ENCODE assay signal across 8 cellular contexts in the genomic region with DNA sequence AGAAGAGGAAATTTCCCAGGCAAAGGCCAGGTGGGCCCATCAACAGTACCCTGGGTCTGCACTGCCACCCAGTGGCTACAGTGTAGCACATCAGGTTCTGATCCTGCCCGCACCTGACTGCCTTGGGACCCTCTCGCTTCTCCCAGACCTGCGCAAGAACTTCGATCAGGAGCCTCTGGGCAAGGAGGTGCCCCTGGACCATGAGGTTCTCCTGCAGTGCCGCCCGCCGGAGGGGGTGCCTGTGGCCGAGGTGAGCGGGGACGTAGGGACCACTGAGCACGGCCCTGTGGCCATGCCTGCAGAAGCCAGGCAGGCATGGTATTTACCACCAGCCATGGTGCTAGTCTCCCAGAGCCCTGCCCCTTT. TPM values are rescaled to one million over a fixed set of nuclear protein-coding genes. Genes with fewer than 3 reads are reported as not detected.
DNase-seq lines count a peak whose midpoint lies in the region; ATAC-seq, FAIRE-seq and TF ChIP-seq lines count a peak whose summit lies in the region.

No MANE protein-coding gene starts in this region.

- H3K9me3 Mint-ChIP-seq in brain: peaks cover 0 to 4% (median 0%) of the 10 kb centered on the region in 5 experiments
- no peaks in the 10 kb centered on the region for H3K9me3 Mint-ChIP-seq in stimulated activated memory B cell treated with anti-CD40 and anti-IgM and Interleukin-4, amounts not matched to agents 10 μg/mL and 1 μg/mL and 100 μg/mL, for 72 hours

- peaks cover 16% of the 10 kb centered on the region for H3K36me3 Mint-ChIP-seq in brain
- H3K36me3 Mint-ChIP-seq in stimulated activated memory B cell treated with anti-CD40 and anti-IgM and Interleukin-4, amounts not matched to agents 10 μg/mL and 1 μg/mL and 100 μg/mL, for 72 hours: no peaks in the 10 kb centered on the region

- no peak overlapping the region for H3K4me3 Mint-ChIP-seq in brain
- H3K4me3 Mint-ChIP-seq in stimulated activated memory B cell treated with anti-CD40 and anti-IgM and Interleukin-4, amounts not matched to agents 10 μg/mL and 1 μg/mL and 100 μg/mL, for 72 hours: no peak overlapping the region

- no peaks in the 10 kb centered on the region for H3K27me3 Mint-ChIP-seq in brain
- H3K27me3 Mint-ChIP-seq in stimulated activated memory B cell treated with anti-CD40 and anti-IgM and Interleukin-4, amounts not matched to agents 10 μg/mL and 1 μg/mL and 100 μg/mL, for 72 hours: peaks cover 24% of the 10 kb centered on the region

- DNase-seq in AG09319 (ENCODE audit: extremely low read depth, low read depth): no peak
- peak; percentile 71 for DNase-seq in GM19239 (ENCODE audit: insufficient read length, low spot score)
- peak; percentile 29 for DNase-seq in RPMI7951 (ENCODE audit: low read depth)
- peak; percentile 28 for DNase-seq in kidney glomerular epithelial cell (lab: John Stamatoyannopoulos, UW)
- no peak for DNase-seq in MV-4-11 (lab: John Stamatoyannopoulos, UW)

- peak; percentile 71 for TF ChIP-seq CTCF in AG09319 (IDR thresholded peaks at IDR 0.05; ENCODE audit: low read depth, low read length)
- peak; percentile 92 to 95 for TF ChIP-seq CTCF in brain (conservative IDR thresholded peaks at IDR 0.05)

- peak; percentile 49 for ATAC-seq in stimulated activated memory B cell treated with anti-CD40 and anti-IgM and Interleukin-4, amounts not matched to agents 10 μg/mL and 1 μg/mL and 100 μg/mL, for 72 hours
- ATAC-seq in GM21526 (IDR thresholded peaks at IDR 0.05; ENCODE audit: low FRiP score, unreplicated experiment): no peak

- peaks cover 14% of the 10 kb centered on the region for H3K4me1 Mint-ChIP-seq in brain
- no peaks in the 10 kb centered on the region for H3K4me1 Mint-ChIP-seq in stimulated activated memory B cell treated with anti-CD40 and anti-IgM and Interleukin-4, amounts not matched to agents 10 μg/mL and 1 μg/mL and 100 μg/mL, for 72 hours

- FAIRE-seq in GM19239 (lab: Jason Lieb, UNC): peak; percentile 87

- peak overlapping the region in 1 of 5 experiments; percentile 62 for H3K27ac Mint-ChIP-seq in brain
- H3K27ac Mint-ChIP-seq in stimulated activated memory B cell treated with anti-CD40 and anti-IgM and Interleukin-4, amounts not matched to agents 10 μg/mL and 1 μg/mL and 100 μg/mL, for 72 hours: no peak overlapping the region

RNA-seq across cellular contexts. Expression of a gene that starts 33.9 kb away (rescaled TPM):
- total RNA-seq in RPMI7951 (2014; rRNA removed; shearing (Covaris generic)): 0.39 and 1.2 TPM in 2 replicates
- polyA plus RNA-seq in brain (ENCODE audit: insufficient read depth, low read depth, low replicate concordance): 7.7 TPM

Comparison
In these comparisons a context has a peak if more than half of its experiments do, and no peak if none do; other contexts are left out.
1. DNase-seq: peak in GM19239 (single experiment), RPMI7951 (single experiment) and kidney glomerular epithelial cell (single experiment); none in AG09319 (single experiment) and MV-4-11 (single experiment).